Comparison of ENCODE assay signal across 16 cellular contexts in the genomic region with DNA sequence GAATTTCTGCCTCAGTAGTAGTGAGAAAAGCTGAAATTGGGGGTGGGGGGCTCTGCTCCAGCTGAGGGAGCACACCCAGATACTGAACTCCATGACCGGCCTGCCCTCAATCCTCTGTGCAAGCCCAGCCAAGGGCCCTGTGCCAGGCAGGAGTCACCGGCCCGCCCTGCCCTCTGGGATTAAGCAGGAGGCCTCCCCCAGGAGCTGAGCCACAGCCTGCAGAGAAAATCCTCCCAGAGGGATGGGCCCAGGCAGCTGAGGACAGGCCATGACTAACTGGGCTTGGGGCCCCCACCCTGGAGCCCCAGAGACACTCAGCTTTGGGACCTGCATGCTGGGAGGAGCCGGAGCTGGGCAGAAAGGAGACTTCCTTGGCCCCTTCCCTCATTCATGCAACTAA. TPM values are rescaled to one million over a fixed set of nuclear protein-coding genes. Genes with fewer than 3 reads are reported as not detected.
DNase-seq lines count a peak whose midpoint lies in the region; ATAC-seq and TF ChIP-seq lines count a peak whose summit lies in the region.
"Had no signal": no experiment of that assay in that cellular context is flagged by ENCODE, and none has a peak within 500 bp of the region (broad histone marks: within the 10 kb centered on the region; RNA-seq: fewer than 3 reads in every experiment).

No MANE protein-coding gene starts in this region.

- TF ChIP-seq CTCF in HFFc6 (IDR thresholded peaks at IDR 0.05) (no peak), mammary epithelial cell (conservative IDR thresholded peaks at IDR 0.05 in 1 of 2, IDR thresholded peaks at IDR 0.05 in 1 of 2; ENCODE audit: extremely low read depth in 1 of 2, insufficient read depth in 1 of 2, low read depth in 1 of 2, low read length in 2 of 2) (no peak), suprapubic skin (IDR thresholded peaks at IDR 0.05) (no peak)

- peak; percentile 62 for ATAC-seq in left ventricle myocardium superior
- no peak for ATAC-seq in HG03135 (IDR thresholded peaks at IDR 0.05; ENCODE audit: unreplicated experiment)
- ATAC-seq: left colon, pancreas had no signal

- TF ChIP-seq POLR2A in suprapubic skin (IDR thresholded peaks at IDR 0.05), result no peak

- peaks cover 23% of the 10 kb centered on the region for H3K4me1 Mint-ChIP-seq in HFFc6 (ENCODE audit: low read depth)

- H3K4me1 ChIP-seq in mammary epithelial cell (ENCODE audit: insufficient read depth, low read length) (peaks cover 70% of the 10 kb centered on the region), suprapubic skin (peaks cover 69% of the 10 kb centered on the region)

- dilution Hi-C loops in mammary epithelial cell (cut with HindIII; ENCODE audit: low sequenced_read_pairs), result no loop called here

- CTCF ChIA-PET in mammary epithelial cell (lab: Charles Lee; ENCODE audit: low non-redundant PET), result no interaction called here

- no TSS peak for BruUV-seq in mammary epithelial cell (replicated peaks; lab: Mats Ljungman, UMichigan)

- no peaks in the 10 kb centered on the region for H3K9me3 ChIP-seq in mammary epithelial cell (replicated peaks; ENCODE audit: insufficient read depth, low read length)
- no peaks in the 10 kb centered on the region for H3K9me3 ChIP-seq in suprapubic skin
- H3K9me3 ChIP-seq: pancreas, tibial nerve had no signal

- peak overlapping the region; percentile 64 for H3K4me2 ChIP-seq in mammary epithelial cell (ENCODE audit: insufficient read depth, low read depth, low read length)

- H3K27me3 Mint-ChIP-seq in HFFc6 (ENCODE audit: insufficient read depth), result peaks cover 26% of the 10 kb centered on the region

- H3K27ac Mint-ChIP-seq in HFFc6, result no peak overlapping the region

- H2AFZ ChIP-seq in mammary epithelial cell (ENCODE audit: low read depth, low read length), result no peak overlapping the region

- peak overlapping the region; percentile 34 for H3K9ac ChIP-seq in mammary epithelial cell (ENCODE audit: insufficient read depth, low read length)

- in situ Hi-C loops in mammary epithelial cell (cut with MboI; ENCODE audit: low sequenced_read_pairs in 2 of 2), result no loop called here

- H3K4me3 Mint-ChIP-seq in HFFc6, result no peak overlapping the region

- H3K27me3 ChIP-seq in mammary epithelial cell (ENCODE audit: insufficient read depth, low read length) (no peaks in the 10 kb centered on the region), suprapubic skin (no peaks in the 10 kb centered on the region)
- H3K27me3 ChIP-seq: pancreas, tibial nerve had no signal

- H3K4me3 ChIP-seq in mammary epithelial cell (replicated peaks in 1 of 3; ENCODE audit: insufficient read depth in 1 of 3, low read depth in 2 of 3, low read length in 3 of 3) (no peak overlapping the region), suprapubic skin (no peak overlapping the region)
- H3K4me3 ChIP-seq: pancreas, tibial nerve had no signal

- no peaks in the 10 kb centered on the region for H4K20me1 ChIP-seq in mammary epithelial cell (ENCODE audit: insufficient read depth, low read length)

- H3K36me3 ChIP-seq in mammary epithelial cell (ENCODE audit: insufficient read depth, low read length), result no peaks in the 10 kb centered on the region
- no peaks in the 10 kb centered on the region for H3K36me3 ChIP-seq in suprapubic skin
- H3K36me3 ChIP-seq: pancreas, tibial nerve had no signal

- peak overlapping the region; percentile 68 for H3K27ac ChIP-seq in mammary epithelial cell (ENCODE audit: insufficient read depth, low read depth, low read length)
- H3K27ac ChIP-seq in suprapubic skin, result peak overlapping the region; percentile 35
- H3K27ac ChIP-seq: pancreas had no signal

- 0% methylated on average over 4 of the region's 4 CpGs for WGBS in mammary epithelial cell (ENCODE audit: low coverage, missing lambda C conversion rate)
- 22% methylated on average over 1 of the region's 4 CpGs for WGBS in suprapubic skin

- no peaks in the 10 kb centered on the region for H3K79me2 ChIP-seq in mammary epithelial cell (ENCODE audit: insufficient read depth, low read length)

- TF ChIP-seq EP300 in suprapubic skin (IDR thresholded peaks at IDR 0.05), result no peak

- H3K9me3 Mint-ChIP-seq in HFFc6, result no peaks in the 10 kb centered on the region

- DNase-seq in HFFc6 (peak; percentile 9), mammary epithelial cell (peak; percentile 93), left ventricle myocardium superior (peak; percentile 78), suprapubic skin (ENCODE audit: low spot score in 2 of 2) (peak in 1 of 2 donors; percentile 84), dermis blood vessel endothelial cell (no peak)
- no peak for DNase-seq in stimulated activated CD4-positive, alpha-beta T cell treated with anti-CD3 and anti-CD28 coated beads, Interleukin-2, amount 100 ng/mL, for 24 hours
- no peak for DNase-seq in activated CD4-positive, alpha-beta T cell treated with anti-CD3 and anti-CD28 coated beads, Interleukin-2, amount 50 U/mL, for 1 hour
- DNase-seq: activated CD8-positive, alpha-beta memory T cell treated with anti-CD3 and anti-CD28 coated beads, Interleukin-2, amount 50 U/mL, for 4 hours; amygdala; Calu3; left colon; NCI-H187; pancreas had no signal

- no peaks in the 10 kb centered on the region for H3K36me3 Mint-ChIP-seq in HFFc6 (ENCODE audit: low read depth)

- intact Hi-C loops in mammary epithelial cell (cut with micrococcal nuclease), result loop anchor here (2.0 to 5.0 kb wide), 2 partner anchors 34 to 50 kb away; partner anchors contain the start of gene MN1
- intact Hi-C loops in left ventricle myocardium superior (cut with micrococcal nuclease), result no loop called here

RNA-seq across cellular contexts. Expression of gene MN1, which starts 48.8 kb away (rescaled TPM):
- total RNA-seq in HFFc6 (2021; fragmentation: NEBNext Ultra II Directional; extraction: Animal tissue kit (Norgen Biotek cat#: 25700)), result under 1 TPM; 0.09 to 0.14 (median 0.12) TPM
- total RNA-seq in mammary epithelial cell, result 10 to 100 TPM in 1 of 2 donors, 1 to 10 TPM in 1; 1.5 to 14.0 TPM
- polyA plus RNA-seq in mammary epithelial cell, result 7.2 TPM
- 5.8 TPM for polyA minus RNA-seq in mammary epithelial cell
- total RNA-seq in left ventricle myocardium superior, result 5.3 TPM
- 1 to 10 TPM; 1.7 to 6.5 (median 4.1) TPM for total RNA-seq in suprapubic skin
- total RNA-seq in dermis blood vessel endothelial cell, result 0.34 and 0.47 TPM in 2 replicates
- total RNA-seq: HT-29 had no signal

Comparison
In these comparisons a context has a peak if more than half of its experiments do, and no peak if none do; other contexts are left out.
1. DNase-seq: peak in HFFc6 (single experiment), mammary epithelial cell (single experiment) and left ventricle myocardium superior (single experiment); none in stimulated activated CD4-positive, alpha-beta T cell treated with anti-CD3 and anti-CD28 coated beads, Interleukin-2, amount 100 ng/mL, for 24 hours (0 of 2), dermis blood vessel endothelial cell (single experiment) and activated CD4-positive, alpha-beta T cell treated with anti-CD3 and anti-CD28 coated beads, Interleukin-2, amount 50 U/mL, for 1 hour (single experiment).